ENCODE assay signal across 14 cellular contexts in genomic region chr13:98591721-98592352, GRCh38. TPM values are rescaled to one million over a fixed set of nuclear protein-coding genes. Genes with fewer than 3 reads are reported as not detected.
DNase-seq lines count a peak whose midpoint lies in the region; ATAC-seq and TF ChIP-seq lines count a peak whose summit lies in the region.
"Had no signal": no experiment of that assay in that cellular context is flagged by ENCODE, and none has a peak within 500 bp of the region (broad histone marks: within the 10 kb centered on the region; RNA-seq: fewer than 3 reads in every experiment).

No MANE protein-coding gene starts in this region.

- TF ChIP-seq POLR2A in transverse colon (IDR thresholded peaks at IDR 0.05): no peak

- 0 out of 2 replicates have a peak overlapping the region, but pooled peaks have one; percentile 7 for H3K27ac ChIP-seq in SK-N-MC
- peak overlapping the region in 3 of 4 donors; percentile 38 to 57 (median 43) for H3K27ac ChIP-seq in transverse colon

- TF ChIP-seq EP300 in transverse colon (IDR thresholded peaks at IDR 0.05; ENCODE audit: low read depth): no peak

- no peak overlapping the region for H3K9ac ChIP-seq in SK-N-MC (ENCODE audit: insufficient read length)

- H3K9me3 ChIP-seq in SK-N-MC (ENCODE audit: low read depth, low read length): no peaks in the 10 kb centered on the region
- H3K9me3 ChIP-seq in transverse colon: no peaks in the 10 kb centered on the region
- H3K9me3 ChIP-seq: BE2C had no signal

- intact Hi-C loops in transverse colon (cut with DNase I; ENCODE audit: low total_unique reads): no loop called here

- no peaks in the 10 kb centered on the region for H3K36me3 ChIP-seq in SK-N-MC (ENCODE audit: insufficient read depth, low read length)
- H3K36me3 ChIP-seq in transverse colon: no peaks in the 10 kb centered on the region
- H3K36me3 ChIP-seq: BE2C had no signal

- H3K9me3 Mint-ChIP-seq in mesothelial cell of epicardium: peaks cover 10% of the 10 kb centered on the region
- H3K9me3 Mint-ChIP-seq: H9 had no signal

- H3K27me3 ChIP-seq in transverse colon: no peaks in the 10 kb centered on the region
- H3K27me3 ChIP-seq: BE2C had no signal

- H3K27me3 Mint-ChIP-seq in mesothelial cell of epicardium (ENCODE audit: low read depth): no peaks in the 10 kb centered on the region
- H3K27me3 Mint-ChIP-seq: CD8-positive, alpha-beta memory T cell had no signal

- no peak for ATAC-seq in GM18517 (IDR thresholded peaks at IDR 0.05; ENCODE audit: unreplicated experiment)

- in situ Hi-C loops in transverse colon (cut with MboI; ENCODE audit: low pct_ligation_motif_present in 1 of 4, low pct_unique_long_range_greater_than_20kb in 1 of 4, low sequenced_read_pairs in 3 of 4): no loop called here

- peaks cover 12% of the 10 kb centered on the region for H3K4me1 Mint-ChIP-seq in mesothelial cell of epicardium
- H3K4me1 Mint-ChIP-seq: CD8-positive, alpha-beta memory T cell had no signal

- no peak overlapping the region for H3K4me3 Mint-ChIP-seq in mesothelial cell of epicardium
- H3K4me3 Mint-ChIP-seq: CD4-positive, CD25-positive, alpha-beta regulatory T cell; CD8-positive, alpha-beta memory T cell; H9 had no signal

- DNase-seq in EH (ENCODE audit: low read depth) (peak; percentile 21), SK-N-MC (ENCODE audit: low read depth, low spot score) (no peak), mesothelial cell of epicardium (ENCODE audit: low spot score in 2 of 2, unreplicated experiment in 2 of 2) (no peak), transverse colon (no peak), activated gamma-delta T cell treated with Interleukin-2 at 50 U/mL for 16 hours (no peak)
- DNase-seq in activated effector memory CD4-positive, alpha-beta T cell treated with Interleukin-2 at 50 U/mL for 16 hours: no peak
- DNase-seq: BE2C; C1 segment of cervical spinal cord; CD4-positive, CD25-positive, alpha-beta regulatory T cell; CD8-positive, alpha-beta memory T cell; COR-L47; GDM1; H9 had no signal

- H3K4me3 ChIP-seq in SK-N-MC: no peak overlapping the region
- no peak overlapping the region for H3K4me3 ChIP-seq in transverse colon

- peaks cover 5% of the 10 kb centered on the region for H3K36me3 Mint-ChIP-seq in mesothelial cell of epicardium
- H3K36me3 Mint-ChIP-seq: CD4-positive, CD25-positive, alpha-beta regulatory T cell; CD8-positive, alpha-beta memory T cell had no signal

- no peak for TF ChIP-seq CTCF in mesothelial cell of epicardium (IDR thresholded peaks at IDR 0.05; ENCODE audit: unreplicated experiment)
- no peak for TF ChIP-seq CTCF in transverse colon (IDR thresholded peaks at IDR 0.05)

- peak overlapping the region; percentile 41 for H3K27ac Mint-ChIP-seq in mesothelial cell of epicardium
- H3K27ac Mint-ChIP-seq: CD4-positive, CD25-positive, alpha-beta regulatory T cell; CD8-positive, alpha-beta memory T cell; H9 had no signal

- 62 to 80% methylated on average over 1 of the region's 1 CpG for whole genome bisulfite sequencing in transverse colon (ENCODE audit: low coverage in 1 of 2), 2 donors

- H3K4me1 ChIP-seq in transverse colon: peaks cover 0 to 7% (median 2%) of the 10 kb centered on the region in 4 donors

RNA-seq across cellular contexts. Expression of gene STK24, which starts 14.9 kb away (rescaled TPM):
- total RNA-seq in mesothelial cell of epicardium: 85.4 to 92.1 TPM (median 88.4 TPM) in 3 replicates
- 100 to 1,000 TPM in 3 of 4 donors, 10 to 100 TPM in 1; 87.2 to 152 (median 131) TPM for total RNA-seq in transverse colon
